22 cellular contexts compared by ENCODE assay signal in genomic region chr12:33832900-33833299, GRCh38.
"Had no signal": no experiment of that assay in that cellular context is flagged by ENCODE, and none has a peak within 500 bp of the region (broad histone marks: within the 10 kb centered on the region; RNA-seq: fewer than 3 reads in every experiment).

No MANE protein-coding gene starts in this region.

- H3K27ac ChIP-seq: HL-60, KMS-11, RWPE1 had no signal

- H3K9me3 ChIP-seq: SK-N-SH had no signal

- H3K9ac ChIP-seq: KMS-11, SK-N-SH had no signal

- ATAC-seq: Panc1, PC-3 had no signal

- DNase-seq: Kasumi-1, MV-4-11, NCI-H1048, NCI-H1417 treated with DMSO at 0.1 percent for 48 hours, NCI-H146, NCI-H1694 treated with DMSO at 0.1 percent for 48 hours, NCI-H1930, NCI-H2081 treated with DMSO at 0.1 percent for 48 hours, NCI-H2171, NCI-H226, NCI-H446, NCI-H510A, NCI-H524 treated with DMSO at 0.1 percent for 48 hours, NCI-H69, NCI-H774, PC-3, SHP77, SK-N-SH had no signal

- H3K4me2 ChIP-seq: KMS-11, SK-N-SH had no signal
